ENCODE assay signal across 1 cellular context in genomic region chr17:40315206-40315605, GRCh38.
TF ChIP-seq lines count a peak whose summit lies in the region.

No MANE protein-coding gene starts in this region.

TF ChIP-seq in endothelial cell of umbilical vein, 7 proteins besides CTCF, POLR2A, EP300 and RAD21 (continued from another document):
- TF ChIP-seq FOS (IDR thresholded peaks at IDR 0.05; ENCODE audit: borderline replicate concordance, insufficient read depth, low read length) (no peak), MAX (IDR thresholded peaks at IDR 0.05; ENCODE audit: insufficient read depth, insufficient read length) (no peak), POLR2AphosphoS5 (IDR thresholded peaks at IDR 0.05; ENCODE audit: insufficient read depth, low read depth, low read length) (no peak)
TF ChIP-seq in endothelial cell of umbilical vein: peak in this region for 0.
